16 cellular contexts compared by ENCODE assay signal in genomic region chr18:63363951-63364350, GRCh38. TPM values are rescaled to one million over a fixed set of nuclear protein-coding genes. Genes with fewer than 3 reads are reported as not detected.
DNase-seq lines count a peak whose midpoint lies in the region; ATAC-seq, FAIRE-seq and TF ChIP-seq lines count a peak whose summit lies in the region.
"Had no signal": no experiment of that assay in that cellular context is flagged by ENCODE, and none has a peak within 500 bp of the region (broad histone marks: within the 10 kb centered on the region; RNA-seq: fewer than 3 reads in every experiment).

No MANE protein-coding gene starts in this region.

- H3K9me3 ChIP-seq in HEK293 (ENCODE audit: control insufficient read depth, insufficient read depth, low read depth, low read length) (no peaks in the 10 kb centered on the region), keratinocyte (ENCODE audit: control insufficient read depth, low read depth, low read length) (no peaks in the 10 kb centered on the region), trophoblast cell (ENCODE audit: insufficient read depth, low read depth, low read length) (peaks cover 1% of the 10 kb centered on the region)
- H3K9me3 ChIP-seq: Caco-2, right atrium auricular region, thoracic aorta had no signal

- CTCF ChIA-PET in HEK293 (lab: Yijun Ruan, JAX), result interaction anchor here (0.6 to 3.7 kb wide), 6 partner anchors 13 to 312 kb away, joined by 3 to 22 read pairs (median 3); no protein-coding TSS in a partner anchor

- no peak overlapping the region for H2BK5ac ChIP-seq in trophoblast cell (ENCODE audit: low read depth, low read length, poor library complexity)

- H3K4ac ChIP-seq in trophoblast cell (ENCODE audit: low read depth, low read length), result no peak overlapping the region

- H3K27me3 ChIP-seq in keratinocyte (ENCODE audit: control insufficient read depth, extremely low read depth, insufficient read depth, low read length), result no peaks in the 10 kb centered on the region
- no peaks in the 10 kb centered on the region for H3K27me3 ChIP-seq in trophoblast cell (ENCODE audit: insufficient read depth, low read length)
- H3K27me3 ChIP-seq: right atrium auricular region had no signal

- H2BK12ac ChIP-seq in trophoblast cell (ENCODE audit: low read length), result no peak overlapping the region

- peaks cover 19% of the 10 kb centered on the region for H3K36me3 Mint-ChIP-seq in activated T-cell treated with anti-CD3 and anti-CD28 coated beads, Interleukin-2, amount 50 U/mL, for 4 hours (ENCODE audit: insufficient read depth)

- H3K4me2 ChIP-seq in keratinocyte (ENCODE audit: control insufficient read depth, extremely low read depth, insufficient read depth, low read depth, low read length) (peak overlapping the region; percentile 87), trophoblast cell (ENCODE audit: low read length) (no peak overlapping the region)

- H3K9ac ChIP-seq in keratinocyte (ENCODE audit: control insufficient read depth, extremely low read depth, insufficient read depth, low read length), result no peak overlapping the region
- H3K9ac ChIP-seq in trophoblast cell (ENCODE audit: low read length), result no peak overlapping the region

- H3K23ac ChIP-seq in trophoblast cell (ENCODE audit: low read length), result no peak overlapping the region

- H3K14ac ChIP-seq in trophoblast cell (ENCODE audit: low read length), result no peak overlapping the region

- H3K9me3 Mint-ChIP-seq in activated T-cell treated with anti-CD3 and anti-CD28 coated beads, Interleukin-2, amount 50 U/mL, for 4 hours, result no peaks in the 10 kb centered on the region
- H3K9me3 Mint-ChIP-seq: activated B cell treated with CpG ODN at 0.5 μM for 24 hours had no signal

- H2BK120ac ChIP-seq in trophoblast cell (ENCODE audit: insufficient read depth, low read length, poor library complexity), result no peak overlapping the region

- no peak overlapping the region for H3K4me3 ChIP-seq in HEK293 (ENCODE audit: low read depth, low read length)
- no peak overlapping the region for H3K4me3 ChIP-seq in keratinocyte (ENCODE audit: control insufficient read depth in 2 of 3, extremely low read depth in 1 of 3, insufficient read depth in 2 of 3, low read depth in 1 of 3, low read length in 3 of 3)
- H3K4me3 ChIP-seq in trophoblast cell (ENCODE audit: low read depth, low read length), result no peak overlapping the region
- H3K4me3 ChIP-seq: right atrium auricular region had no signal

- no peaks in the 10 kb centered on the region for H3K27me3 Mint-ChIP-seq in activated T-cell treated with anti-CD3 and anti-CD28 coated beads, Interleukin-2, amount 50 U/mL, for 4 hours (ENCODE audit: low read depth)
- H3K27me3 Mint-ChIP-seq: activated B cell treated with CpG ODN at 0.5 μM for 24 hours had no signal

- POLR2A ChIA-PET in HEK293 (lab: Yijun Ruan, JAX), result no interaction called here

- TF ChIP-seq CTCF in HEK293 (tag by site-specific recombination; IDR thresholded peaks at IDR 0.05), result no peak
- TF ChIP-seq CTCF in keratinocyte (optimal IDR thresholded peaks at IDR 0.05 in 1 of 3, IDR thresholded peaks at IDR 0.05 in 1 of 3, conservative IDR thresholded peaks at IDR 0.05 in 1 of 3; ENCODE audit: extremely low read depth in 1 of 3, insufficient read depth in 2 of 3, low read length in 3 of 3), result no peak

- no peak for ATAC-seq in activated T-cell treated with anti-CD3 and anti-CD28 coated beads, Interleukin-2, amount 50 U/mL, for 4 hours
- ATAC-seq in HG03378 (IDR thresholded peaks at IDR 0.05; ENCODE audit: unreplicated experiment), result no peak

- H3K18ac ChIP-seq in trophoblast cell (ENCODE audit: low read length), result no peak overlapping the region

- no peak for FAIRE-seq in keratinocyte (lab: Jason Lieb, UNC)
- FAIRE-seq: endothelial cell of umbilical vein had no signal

- H3K4me1 ChIP-seq in HEK293 (ENCODE audit: control insufficient read depth, insufficient read depth, low read length) (peaks cover 7% of the 10 kb centered on the region; the same call in 1 of the 2 replicates), keratinocyte (ENCODE audit: control insufficient read depth, extremely low read depth, insufficient read depth, low read length) (peaks cover 16% of the 10 kb centered on the region), trophoblast cell (ENCODE audit: control insufficient read depth in 1 of 2, insufficient read depth in 2 of 2, low read length in 2 of 2) (no peaks in the 10 kb centered on the region)
- H3K4me1 ChIP-seq: Caco-2 had no signal

- H2AFZ ChIP-seq in keratinocyte (ENCODE audit: control insufficient read depth, low read length), result no peak overlapping the region
- H2AFZ ChIP-seq in trophoblast cell (ENCODE audit: insufficient read depth, low read length, poor library complexity), result no peak overlapping the region

- no peak overlapping the region for H3K27ac ChIP-seq in HEK293 (ENCODE audit: extremely low read depth, low read depth, low read length)
- no peak overlapping the region for H3K27ac ChIP-seq in keratinocyte (ENCODE audit: control insufficient read depth, insufficient read depth, low read length)
- H3K27ac ChIP-seq in trophoblast cell (ENCODE audit: low read depth, low read length), result no peak overlapping the region
- H3K27ac ChIP-seq: thoracic aorta had no signal

- H4K20me1 ChIP-seq in keratinocyte (ENCODE audit: control insufficient read depth, extremely low read depth, insufficient read depth, low read length), result no peaks in the 10 kb centered on the region

- peaks cover 28 to 31% of the 10 kb centered on the region in 2 experiments for H3K36me3 ChIP-seq in HEK293 (ENCODE audit: control insufficient read depth in 2 of 2, insufficient read depth in 1 of 2, low read length in 2 of 2)
- peaks cover 6 to 30% of the 10 kb centered on the region in 2 experiments for H3K36me3 ChIP-seq in keratinocyte (ENCODE audit: control insufficient read depth in 2 of 2, extremely low read depth in 1 of 2, insufficient read depth in 2 of 2, low read length in 2 of 2)
- peaks cover 9 to 15% of the 10 kb centered on the region in 2 experiments for H3K36me3 ChIP-seq in trophoblast cell (ENCODE audit: control insufficient read depth in 1 of 2, insufficient read depth in 2 of 2, low read length in 2 of 2)

- no CpG with 5 or more reads among the region's 2 CpGs for WGBS in trophoblast cell (ENCODE audit: extremely low coverage, insufficient coverage, insufficient read length)

- DNase-seq in activated T-cell treated with anti-CD3 and anti-CD28 coated beads, Interleukin-2, amount 50 U/mL, for 4 hours, result peak; percentile 24
- no peak for DNase-seq in activated T-cell treated with anti-CD3 and anti-CD28 coated beads, Interleukin-2, amount 50 U/mL, for 48 hours
- peak; percentile 22 to 35 for DNase-seq in activated CD4-positive, alpha-beta T cell treated with anti-CD3 and anti-CD28 coated beads, Interleukin-2, amount 50 U/mL, for 4 hours
- DNase-seq in keratinocyte (ENCODE audit: low read depth, low spot score) (no peak), germinal center (ENCODE audit: low spot score) (no peak), trophoblast cell (no peak)
- DNase-seq: activated B cell treated with CpG ODN at 0.5 μM for 24 hours, Caco-2, NCI-H1694, NCI-H524, nephron progenitor cell had no signal

- no peak overlapping the region for H4K12ac ChIP-seq in trophoblast cell (ENCODE audit: low read depth, low read length)

- H3K79me2 ChIP-seq in keratinocyte (ENCODE audit: control insufficient read depth, insufficient read depth, low read length) (peaks cover 47% of the 10 kb centered on the region), trophoblast cell (ENCODE audit: control insufficient read depth, insufficient read depth, low read length, poor library complexity) (peaks cover 8% of the 10 kb centered on the region)

- H3K79me1 ChIP-seq in trophoblast cell (ENCODE audit: low read length), result peaks cover 11% of the 10 kb centered on the region

- H3K4me3 Mint-ChIP-seq in activated T-cell treated with anti-CD3 and anti-CD28 coated beads, Interleukin-2, amount 50 U/mL, for 4 hours, result no peak overlapping the region
- H3K4me3 Mint-ChIP-seq: activated B cell treated with CpG ODN at 0.5 μM for 24 hours had no signal

- H4K91ac ChIP-seq in trophoblast cell (ENCODE audit: low read depth, low read length), result no peak overlapping the region

- dilution Hi-C loops in keratinocyte (cut with MboI; ENCODE audit: extremely low pct_ligation_motif_present, low sequenced_read_pairs), result no loop called here

- H4K8ac ChIP-seq in trophoblast cell (ENCODE audit: low read depth, low read length), result no peak overlapping the region

- H3K9me1 ChIP-seq in keratinocyte (ENCODE audit: control insufficient read depth, extremely low read depth, insufficient read depth, low read length), result no peaks in the 10 kb centered on the region

- H3K4me1 Mint-ChIP-seq in activated T-cell treated with anti-CD3 and anti-CD28 coated beads, Interleukin-2, amount 50 U/mL, for 4 hours (ENCODE audit: low read depth), result peaks cover 35% of the 10 kb centered on the region

- no peak overlapping the region for H2AK5ac ChIP-seq in trophoblast cell (ENCODE audit: low read length)

RNA-seq across cellular contexts. Expression of gene KDSR, which starts 3.1 kb away (rescaled TPM):
- 10 to 100 TPM; 64.6 to 78.2 (median 76.2) TPM for total RNA-seq in activated T-cell treated with anti-CD3 and anti-CD28 coated beads, Interleukin-2, amount 50 U/mL, for 4 hours
- 58.3 to 86.4 TPM (median 68.6 TPM) in 3 replicates for polyA plus RNA-seq in keratinocyte
- 113 TPM for polyA plus RNA-seq in keratinocyte (2011; ENCODE audit: low read depth)
- polyA plus RNA-seq in keratinocyte (2011; cell fraction: cytosol; rRNA removed), result 58.8 and 75.5 TPM in 2 replicates
- polyA plus RNA-seq in keratinocyte (2011; cell fraction: nucleus; rRNA removed), result 78.1 and 96.1 TPM in 2 replicates
- 74.3 and 90.7 TPM in 2 replicates for polyA plus RNA-seq in keratinocyte (2012; ENCODE audit: low replicate concordance)
- polyA minus RNA-seq in keratinocyte, result 51.8 to 112 TPM (median 65.3 TPM) in 3 replicates
- 69.1 TPM for polyA minus RNA-seq in keratinocyte (2011; cell fraction: cytosol; rRNA and poly(A)+ RNA removed)
- 45.9 and 80.5 TPM in 2 replicates for polyA minus RNA-seq in keratinocyte (2011; cell fraction: nucleus; rRNA and poly(A)+ RNA removed)
- 24.9 and 25.3 TPM in 2 replicates for polyA plus RNA-seq in trophoblast cell (2013)

RNA-seq across cellular contexts. Expression of gene BCL2, which starts 44.4 kb away (rescaled TPM):
- 10 to 100 TPM; 45.0 to 71.4 (median 66.6) TPM for total RNA-seq in activated T-cell treated with anti-CD3 and anti-CD28 coated beads, Interleukin-2, amount 50 U/mL, for 4 hours
- polyA plus RNA-seq in keratinocyte, result 0.09 to 0.36 TPM (median 0.30 TPM) in 3 replicates
- 0.31 TPM for polyA plus RNA-seq in keratinocyte (2011; ENCODE audit: low read depth)
- polyA plus RNA-seq in keratinocyte (2011; cell fraction: cytosol; rRNA removed), result 0.11 and 0.13 TPM in 2 replicates
- 0.23 and 0.43 TPM in 2 replicates for polyA plus RNA-seq in keratinocyte (2011; cell fraction: nucleus; rRNA removed)
- polyA plus RNA-seq in keratinocyte (2012; ENCODE audit: low replicate concordance), result 0.30 and 0.39 TPM in 2 replicates
- 0.23 to 0.36 TPM (median 0.32 TPM) in 3 replicates for polyA minus RNA-seq in keratinocyte
- polyA minus RNA-seq in keratinocyte (2011; cell fraction: cytosol; rRNA and poly(A)+ RNA removed), result 0.38 TPM
- 0.53 and 0.54 TPM in 2 replicates for polyA minus RNA-seq in keratinocyte (2011; cell fraction: nucleus; rRNA and poly(A)+ RNA removed)
- polyA plus RNA-seq in trophoblast cell (2013), result 5.8 and 6.5 TPM in 2 replicates

RNA-seq across cellular contexts. Expression of gene VPS4B, which starts 58.3 kb away (rescaled TPM):
- total RNA-seq in activated T-cell treated with anti-CD3 and anti-CD28 coated beads, Interleukin-2, amount 50 U/mL, for 4 hours, result 10 to 100 TPM; 55.2 to 59.8 (median 59.3) TPM
- 45.7 to 65.3 TPM (median 54.9 TPM) in 3 replicates for polyA plus RNA-seq in keratinocyte
- 311 TPM for polyA plus RNA-seq in keratinocyte (2011; ENCODE audit: low read depth)
- 39.0 and 67.0 TPM in 2 replicates for polyA plus RNA-seq in keratinocyte (2011; cell fraction: cytosol; rRNA removed)
- polyA plus RNA-seq in keratinocyte (2011; cell fraction: nucleus; rRNA removed), result 43.0 and 57.6 TPM in 2 replicates
- 52.6 and 69.5 TPM in 2 replicates for polyA plus RNA-seq in keratinocyte (2012; ENCODE audit: low replicate concordance)
- polyA minus RNA-seq in keratinocyte, result 24.1 to 38.5 TPM (median 36.9 TPM) in 3 replicates
- polyA minus RNA-seq in keratinocyte (2011; cell fraction: cytosol; rRNA and poly(A)+ RNA removed), result 78.7 TPM
- polyA minus RNA-seq in keratinocyte (2011; cell fraction: nucleus; rRNA and poly(A)+ RNA removed), result 47.6 and 68.5 TPM in 2 replicates
- 61.9 and 62.4 TPM in 2 replicates for polyA plus RNA-seq in trophoblast cell (2013)

Comparison
In these comparisons a context has a peak if more than half of its experiments do, and no peak if none do; other contexts are left out.
1. DNase-seq: peak in activated T-cell treated with anti-CD3 and anti-CD28 coated beads, Interleukin-2, amount 50 U/mL, for 4 hours (single experiment) and activated CD4-positive, alpha-beta T cell treated with anti-CD3 and anti-CD28 coated beads, Interleukin-2, amount 50 U/mL, for 4 hours (2 of 2); none in activated T-cell treated with anti-CD3 and anti-CD28 coated beads, Interleukin-2, amount 50 U/mL, for 48 hours (0 of 2), keratinocyte (single experiment), germinal center (single experiment) and trophoblast cell (0 of 2).